19 cellular contexts compared by ENCODE assay signal in the genomic region with DNA sequence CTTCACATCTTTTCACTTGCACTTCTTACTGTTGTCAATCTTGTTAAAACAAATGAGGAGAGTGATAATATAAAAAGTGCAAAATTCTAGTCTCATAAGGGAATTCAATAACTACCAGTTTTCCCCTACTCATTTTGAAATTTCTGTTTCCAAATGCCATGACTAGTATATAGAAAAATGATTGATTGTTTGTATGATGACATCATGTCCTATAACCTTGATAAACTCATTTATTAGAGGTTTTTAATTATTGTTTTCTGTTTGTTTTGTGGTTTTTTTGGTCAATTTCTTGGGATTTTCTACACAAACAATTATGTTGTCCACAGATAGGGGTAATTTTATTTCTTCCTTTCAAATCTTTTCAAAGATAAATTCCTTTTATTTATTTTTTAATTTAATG.
DNase-seq lines count a peak whose midpoint lies in the region; ATAC-seq, FAIRE-seq and TF ChIP-seq lines count a peak whose summit lies in the region.
"Had no signal": no experiment of that assay in that cellular context is flagged by ENCODE, and none has a peak within 500 bp of the region (broad histone marks: within the 10 kb centered on the region; RNA-seq: fewer than 3 reads in every experiment).

No MANE protein-coding gene starts in this region.

- no peak for FAIRE-seq in HepG2 (lab: Jason Lieb, UNC)
- FAIRE-seq: GM12892, GM18507, H54 had no signal

- H2AFZ ChIP-seq in HepG2 (ENCODE audit: low read length): no peak overlapping the region
- H2AFZ ChIP-seq in osteoblast (ENCODE audit: low read length): peak overlapping the region; percentile 61
- H2AFZ ChIP-seq: GM23338 had no signal

- intact Hi-C loops in HepG2 (cut with micrococcal nuclease; ENCODE audit: unreplicated experiment): no loop called here
- intact Hi-C loops in right lobe of liver (cut with DNase I): no loop called here

- TF ChIP-seq CTCF in HepG2 (CRISPR knock-in tag; IDR thresholded peaks at IDR 0.05): no peak
- no peak for TF ChIP-seq CTCF in right lobe of liver (IDR thresholded peaks at IDR 0.05)
- no peak for TF ChIP-seq CTCF in RWPE2 (IDR thresholded peaks at IDR 0.05; ENCODE audit: poor library complexity, severe bottlenecking)
- no peak for TF ChIP-seq CTCF in osteoblast (IDR thresholded peaks at IDR 0.05; ENCODE audit: extremely low read depth, low read depth, low read length)

- H3K36me3 ChIP-seq in HepG2 (replicated peaks in 1 of 2; ENCODE audit: control insufficient read depth in 1 of 2, insufficient read depth in 2 of 2, low read length in 2 of 2) (no peaks in the 10 kb centered on the region), right lobe of liver (no peaks in the 10 kb centered on the region), RWPE2 (ENCODE audit: low read depth) (no peaks in the 10 kb centered on the region), osteoblast (ENCODE audit: insufficient read depth, low read length) (no peaks in the 10 kb centered on the region)
- H3K36me3 ChIP-seq: BE2C had no signal

- H4K20me1 ChIP-seq in HepG2 (ENCODE audit: insufficient read depth, low read length): no peaks in the 10 kb centered on the region
- no peaks in the 10 kb centered on the region for H4K20me1 ChIP-seq in osteoblast (ENCODE audit: insufficient read depth, low read length)

- H3K4me2 ChIP-seq in HepG2 (ENCODE audit: low read depth, low read length) (no peak overlapping the region), osteoblast (ENCODE audit: insufficient read depth, low read length) (no peak overlapping the region)
- H3K4me2 ChIP-seq: GM23338 had no signal

- in situ Hi-C loops in HepG2 (cut with HindIII; ENCODE audit: extremely low pct_ligation_motif_present, low pct_unique_long_range_greater_than_20kb): no loop called here

- H3K79me2 ChIP-seq in HepG2 (ENCODE audit: insufficient read depth, low read length) (no peaks in the 10 kb centered on the region), osteoblast (ENCODE audit: insufficient read depth, low read length) (no peaks in the 10 kb centered on the region)

- POLR2A ChIA-PET in HepG2 (lab: Yijun Ruan, JAX): no interaction called here

- no TSS peak for BruUV-seq in HepG2 (replicated peaks; lab: Mats Ljungman, UMichigan)

- no peak overlapping the region for H3K4me3 ChIP-seq in HepG2 (replicated peaks in 1 of 3; ENCODE audit: insufficient read depth in 1 of 3, low read depth in 2 of 3, low read length in 3 of 3)
- H3K4me3 ChIP-seq in right lobe of liver: no peak overlapping the region
- H3K4me3 ChIP-seq in RWPE2 (ENCODE audit: severe bottlenecking): no peak overlapping the region
- H3K4me3 ChIP-seq in osteoblast (ENCODE audit: insufficient read depth, low read length): no peak overlapping the region
- H3K4me3 ChIP-seq: GM23338 had no signal

- no peak for TF ChIP-seq RAD21 in HepG2 (CRISPR knock-in tag; IDR thresholded peaks at IDR 0.05)

- CTCF ChIA-PET in HepG2 (lab: Yijun Ruan, JAX; ENCODE audit: low intra/inter-chr PET ratio, low total read pairs): no interaction called here

- ATAC-seq in HepG2 (no peak), right lobe of liver (no peak), RWPE2 (ENCODE audit: low read depth) (no peak), GM18867 (IDR thresholded peaks at IDR 0.05; ENCODE audit: unreplicated experiment) (no peak)
- ATAC-seq: GM23338 had no signal

- H3K27me3 ChIP-seq in HepG2 (ENCODE audit: control insufficient read depth in 1 of 2, insufficient read depth in 2 of 2, low read length in 2 of 2): no peaks in the 10 kb centered on the region
- H3K27me3 ChIP-seq in right lobe of liver: no peaks in the 10 kb centered on the region
- no peaks in the 10 kb centered on the region for H3K27me3 ChIP-seq in RWPE2 (ENCODE audit: insufficient read depth, poor library complexity, severe bottlenecking)
- no peaks in the 10 kb centered on the region for H3K27me3 ChIP-seq in osteoblast (ENCODE audit: insufficient read depth, low read length)
- H3K27me3 ChIP-seq: BE2C had no signal

- H3K4me1 ChIP-seq in HepG2 (ENCODE audit: insufficient read depth, low read length) (no peaks in the 10 kb centered on the region), right lobe of liver (no peaks in the 10 kb centered on the region), RWPE2 (ENCODE audit: insufficient read depth, poor library complexity, severe bottlenecking) (peaks cover 33% of the 10 kb centered on the region), osteoblast (ENCODE audit: insufficient read depth, low read length) (peaks cover 13% of the 10 kb centered on the region)
- H3K4me1 ChIP-seq: BE2C had no signal

- no peak overlapping the region for H3K27ac ChIP-seq in HepG2 (ENCODE audit: extremely low read length, insufficient read depth, low read length)
- H3K27ac ChIP-seq in right lobe of liver: no peak overlapping the region
- peak overlapping the region; percentile 48 for H3K27ac ChIP-seq in RWPE2 (ENCODE audit: poor library complexity, severe bottlenecking)
- H3K27ac ChIP-seq in osteoblast (ENCODE audit: low read depth, low read length): no peak overlapping the region

- DNase-seq in HepG2 (ENCODE audit: low spot score): no peak
- no peak for DNase-seq in right lobe of liver
- no peak for DNase-seq in RWPE2 (ENCODE audit: low spot score)
- no peak for DNase-seq in osteoblast (ENCODE audit: insufficient read length, low spot score, missing footprints)
- DNase-seq in islet precursor cell: no peak
- DNase-seq: ACHN; BE2C; C1 segment of cervical spinal cord; CD4-positive, CD25-positive, alpha-beta regulatory T cell; CD8-positive, alpha-beta memory T cell; COR-L47; DMS 273 treated with DMSO at 0.1 percent for 48 hours; DMS53; DND-41 had no signal

- TF ChIP-seq POLR2A in HepG2 (IDR thresholded peaks at IDR 0.05; ENCODE audit: insufficient read depth in 1 of 2, low read depth in 2 of 2, low read length in 2 of 2) (no peak), right lobe of liver (IDR thresholded peaks at IDR 0.05) (no peak)

- H3K9me3 ChIP-seq in HepG2 (ENCODE audit: low read length) (no peaks in the 10 kb centered on the region), right lobe of liver (no peaks in the 10 kb centered on the region), RWPE2 (ENCODE audit: severe bottlenecking) (no peaks in the 10 kb centered on the region), osteoblast (ENCODE audit: low read depth, low read length) (no peaks in the 10 kb centered on the region)
- H3K9me3 ChIP-seq: BE2C had no signal

- H3K9ac ChIP-seq in HepG2 (ENCODE audit: insufficient read depth, low read depth, low read length): no peak overlapping the region

- TF ChIP-seq EP300 in HepG2 (IDR thresholded peaks at IDR 0.05; ENCODE audit: low read depth in 2 of 2, low read length in 2 of 2) (no peak), HepG2 (CRISPR knock-in tag; IDR thresholded peaks at IDR 0.05; ENCODE audit: borderline replicate concordance) (no peak)

TF ChIP-seq in HepG2, 621 proteins besides CTCF, POLR2A, EP300 and RAD21:
- TF ChIP-seq ATF7 (IDR thresholded peaks at IDR 0.05) (peak; percentile 78), ATF7 (CRISPR knock-in tag; IDR thresholded peaks at IDR 0.05) (no peak), ZNF260 (CRISPR knock-in tag; IDR thresholded peaks at IDR 0.05; ENCODE audit: borderline replicate concordance, low read depth) (no peak)
- TF ChIP-seq, protein P1, sequence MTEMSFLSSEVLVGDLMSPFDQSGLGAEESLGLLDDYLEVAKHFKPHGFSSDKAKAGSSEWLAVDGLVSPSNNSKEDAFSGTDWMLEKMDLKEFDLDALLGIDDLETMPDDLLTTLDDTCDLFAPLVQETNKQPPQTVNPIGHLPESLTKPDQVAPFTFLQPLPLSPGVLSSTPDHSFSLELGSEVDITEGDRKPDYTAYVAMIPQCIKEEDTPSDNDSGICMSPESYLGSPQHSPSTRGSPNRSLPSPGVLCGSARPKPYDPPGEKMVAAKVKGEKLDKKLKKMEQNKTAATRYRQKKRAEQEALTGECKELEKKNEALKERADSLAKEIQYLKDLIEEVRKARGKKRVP (CRISPR knock-in tag; IDR thresholded peaks at IDR 0.05): no peak
